In the genomic region with DNA sequence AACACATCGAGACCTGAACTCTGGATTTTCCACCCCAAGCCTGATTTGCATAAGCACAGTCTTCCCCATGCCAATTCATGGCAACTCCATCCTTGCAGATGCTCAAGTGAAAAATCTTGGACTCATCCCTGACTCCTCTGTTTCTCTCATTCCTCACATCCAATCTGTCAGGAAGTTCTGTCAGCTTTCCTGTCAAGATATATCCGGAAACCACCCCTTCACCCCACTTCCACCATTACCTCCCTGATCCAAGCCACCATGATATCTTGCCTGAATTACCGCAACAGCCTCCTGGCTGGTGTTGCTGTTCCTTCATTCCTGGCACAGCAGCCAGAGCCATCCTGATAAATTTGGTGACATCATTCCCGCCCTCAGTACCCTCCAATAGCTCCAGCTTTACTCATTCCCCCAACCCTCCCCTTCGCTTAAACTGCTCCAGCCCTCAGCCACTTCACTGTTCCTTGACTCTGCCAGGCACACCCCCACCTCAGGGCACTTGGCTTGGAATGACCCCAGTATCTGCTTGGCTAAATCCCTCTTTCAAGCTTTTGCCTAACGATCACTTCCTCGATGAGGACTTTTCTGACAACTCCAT, we compare ENCODE assay signal across 1 cellular context.
TF ChIP-seq lines count a peak whose summit lies in the region.

No MANE protein-coding gene starts in this region.

TF ChIP-seq in IMR-90, 13 proteins besides CTCF, POLR2A, EP300 and RAD21:
- TF ChIP-seq, protein P1, sequence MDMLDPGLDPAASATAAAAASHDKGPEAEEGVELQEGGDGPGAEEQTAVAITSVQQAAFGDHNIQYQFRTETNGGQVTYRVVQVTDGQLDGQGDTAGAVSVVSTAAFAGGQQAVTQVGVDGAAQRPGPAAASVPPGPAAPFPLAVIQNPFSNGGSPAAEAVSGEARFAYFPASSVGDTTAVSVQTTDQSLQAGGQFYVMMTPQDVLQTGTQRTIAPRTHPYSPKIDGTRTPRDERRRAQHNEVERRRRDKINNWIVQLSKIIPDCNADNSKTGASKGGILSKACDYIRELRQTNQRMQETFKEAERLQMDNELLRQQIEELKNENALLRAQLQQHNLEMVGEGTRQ (IDR thresholded peaks at IDR 0.05; ENCODE audit: low read depth, low read length) = no peak
- TF ChIP-seq, protein P2, sequence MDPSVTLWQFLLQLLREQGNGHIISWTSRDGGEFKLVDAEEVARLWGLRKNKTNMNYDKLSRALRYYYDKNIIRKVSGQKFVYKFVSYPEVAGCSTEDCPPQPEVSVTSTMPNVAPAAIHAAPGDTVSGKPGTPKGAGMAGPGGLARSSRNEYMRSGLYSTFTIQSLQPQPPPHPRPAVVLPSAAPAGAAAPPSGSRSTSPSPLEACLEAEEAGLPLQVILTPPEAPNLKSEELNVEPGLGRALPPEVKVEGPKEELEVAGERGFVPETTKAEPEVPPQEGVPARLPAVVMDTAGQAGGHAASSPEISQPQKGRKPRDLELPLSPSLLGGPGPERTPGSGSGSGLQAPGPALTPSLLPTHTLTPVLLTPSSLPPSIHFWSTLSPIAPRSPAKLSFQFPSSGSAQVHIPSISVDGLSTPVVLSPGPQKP (IDR thresholded peaks at IDR 0.05; ENCODE audit: borderline replicate concordance, low read depth, low read length) = no peak
- TF ChIP-seq SMC3 (IDR thresholded peaks at IDR 0.05; ENCODE audit: low read depth, low read length) (no peak), BHLHE40 (IDR thresholded peaks at IDR 0.05; ENCODE audit: low read depth, low read length) (no peak), RCOR1 (IDR thresholded peaks at IDR 0.05; ENCODE audit: insufficient replicate concordance, low read length) (no peak), MAZ (IDR thresholded peaks at IDR 0.05; ENCODE audit: borderline replicate concordance, low read depth, low read length) (no peak), MXI1 (IDR thresholded peaks at IDR 0.05; ENCODE audit: borderline replicate concordance, low read depth, low read length) (no peak), CHD1 (IDR thresholded peaks at IDR 0.05; ENCODE audit: low read depth, low read length) (no peak), MAFK (IDR thresholded peaks at IDR 0.05; ENCODE audit: low read depth, low read length) (no peak), NFE2L2 (IDR thresholded peaks at IDR 0.05; ENCODE audit: low read depth, low read length) (no peak)
TF ChIP-seq in IMR-90: peak in this region for 0.
